8 cellular contexts compared by ENCODE assay signal in genomic region chr3:186362409-186362757, GRCh38.
DNase-seq lines count a peak whose midpoint lies in the region; ATAC-seq lines count a peak whose summit lies in the region.

No MANE protein-coding gene starts in this region.

- no peak overlapping the region for H3K27ac Mint-ChIP-seq in stimulated activated naive CD8-positive, alpha-beta T cell treated with anti-CD3 and anti-CD28 coated beads, Interleukin-15, Interleukin-2, amounts not matched to agents 100 ng/mL and 50 ng/mL, for 24 hours

- peaks cover 0 to 5% of the 10 kb centered on the region in 2 donors for H3K4me1 ChIP-seq in mucosa of rectum (ENCODE audit: control insufficient read depth in 2 of 2, insufficient read depth in 2 of 2, low read length in 2 of 2)

- DNase-seq in stimulated activated naive CD8-positive, alpha-beta T cell treated with anti-CD3 and anti-CD28 coated beads, Interleukin-15, Interleukin-2, amounts not matched to agents 100 U/mL and 50 U/mL, for 24 hours, result no peak
- DNase-seq in DMS79 treated with DMSO at 0.1 percent for 48 hours (lab: John Stamatoyannopoulos, UW), result no peak
- no peak for DNase-seq in NCI-H2029 (lab: John Stamatoyannopoulos, UW)
- no peak for DNase-seq in central memory CD4-positive, alpha-beta T cell
- DNase-seq in NCI-H1048 (lab: John Stamatoyannopoulos, UW), result no peak

- no peak for ATAC-seq in stimulated activated naive CD8-positive, alpha-beta T cell treated with anti-CD3 and anti-CD28 coated beads, Interleukin-15, Interleukin-2, amounts not matched to agents 100 U/mL and 50 U/mL, for 24 hours

- H3K27me3 ChIP-seq in mucosa of rectum (ENCODE audit: control insufficient read depth in 2 of 2, insufficient read depth in 2 of 2, low read length in 2 of 2), result peaks cover 37 to 42% of the 10 kb centered on the region in 2 donors

- peaks cover 14% of the 10 kb centered on the region for H3K4me1 Mint-ChIP-seq in stimulated activated naive CD8-positive, alpha-beta T cell treated with anti-CD3 and anti-CD28 coated beads, Interleukin-15, Interleukin-2, amounts not matched to agents 100 ng/mL and 50 ng/mL, for 24 hours (ENCODE audit: low read depth)

- H3K36me3 Mint-ChIP-seq in stimulated activated naive CD8-positive, alpha-beta T cell treated with anti-CD3 and anti-CD28 coated beads, Interleukin-15, Interleukin-2, amounts not matched to agents 100 ng/mL and 50 ng/mL, for 24 hours (ENCODE audit: low read depth), result no peaks in the 10 kb centered on the region

- peak overlapping the region; percentile 47 to 64 for H3K4me3 ChIP-seq in mucosa of rectum (ENCODE audit: low read length in 2 of 2)

- H3K9ac ChIP-seq in mucosa of rectum (ENCODE audit: low read depth in 1 of 2, low read length in 2 of 2), result no peak overlapping the region

- peak overlapping the region; percentile 29 for H3K27ac ChIP-seq in cingulate gyrus (ENCODE audit: low read depth, low read length)
- no peak overlapping the region for H3K27ac ChIP-seq in mucosa of rectum (ENCODE audit: low read depth in 2 of 2, low read length in 2 of 2)

- H3K36me3 ChIP-seq in mucosa of rectum (ENCODE audit: control insufficient read depth in 2 of 2, insufficient read depth in 2 of 2, low read length in 2 of 2), result no peaks in the 10 kb centered on the region

- no peaks in the 10 kb centered on the region for H3K9me3 Mint-ChIP-seq in stimulated activated naive CD8-positive, alpha-beta T cell treated with anti-CD3 and anti-CD28 coated beads, Interleukin-15, Interleukin-2, amounts not matched to agents 100 ng/mL and 50 ng/mL, for 24 hours

- H3K9me3 ChIP-seq in mucosa of rectum (ENCODE audit: control insufficient read depth in 2 of 2, low read length in 2 of 2), result no peaks in the 10 kb centered on the region

- H3K4me3 Mint-ChIP-seq in stimulated activated naive CD8-positive, alpha-beta T cell treated with anti-CD3 and anti-CD28 coated beads, Interleukin-15, Interleukin-2, amounts not matched to agents 100 ng/mL and 50 ng/mL, for 24 hours, result peak overlapping the region; percentile 47

- H3K27me3 Mint-ChIP-seq in stimulated activated naive CD8-positive, alpha-beta T cell treated with anti-CD3 and anti-CD28 coated beads, Interleukin-15, Interleukin-2, amounts not matched to agents 100 ng/mL and 50 ng/mL, for 24 hours, result peaks cover 62% of the 10 kb centered on the region
